Comparison of ENCODE assay signal across 11 cellular contexts in the genomic region with DNA sequence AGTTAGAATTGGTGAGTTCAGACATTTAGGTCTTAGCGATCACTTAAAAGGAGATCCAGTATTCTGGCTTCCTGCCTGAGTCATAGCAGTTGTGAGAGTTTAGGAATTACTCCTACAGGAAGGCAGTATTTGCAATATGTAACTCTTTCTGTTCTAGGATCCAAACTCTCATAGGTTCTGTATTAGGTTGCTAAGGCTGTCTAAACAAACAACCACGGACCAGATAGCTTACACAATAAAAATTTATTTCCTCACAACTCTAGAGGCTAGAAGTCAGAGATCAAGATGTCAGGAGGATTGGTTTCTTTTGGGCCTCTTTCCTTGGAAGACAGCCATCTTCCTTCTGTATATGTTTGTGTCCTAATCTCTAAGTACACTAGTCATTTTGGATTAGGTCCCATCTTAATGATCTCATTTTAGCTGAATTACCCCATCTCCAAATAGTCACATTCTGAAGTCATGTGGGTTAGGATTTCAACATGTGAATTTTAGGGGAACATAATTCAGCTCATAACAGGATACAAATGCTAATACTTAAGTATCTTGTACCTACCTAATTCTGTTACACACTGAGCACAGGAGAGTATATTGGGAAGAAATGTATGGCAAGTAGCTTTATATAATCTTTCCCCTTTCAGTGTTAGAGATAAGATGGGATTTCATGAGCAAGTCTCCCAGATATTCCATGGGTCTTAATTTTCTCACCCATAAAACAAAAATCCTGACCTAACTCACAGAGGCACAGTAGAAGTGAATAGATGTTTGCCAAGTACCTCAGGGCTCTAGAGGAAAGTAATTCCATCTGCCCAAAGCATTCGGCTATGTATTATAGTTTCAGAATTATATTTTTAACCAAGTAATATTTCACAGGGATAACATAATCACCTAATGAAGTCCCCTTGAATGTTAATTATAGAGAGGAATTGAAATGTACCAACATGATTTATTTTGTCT.
DNase-seq lines count a peak whose midpoint lies in the region; ATAC-seq and TF ChIP-seq lines count a peak whose summit lies in the region.
"Had no signal": no experiment of that assay in that cellular context is flagged by ENCODE, and none has a peak within 500 bp of the region (broad histone marks: within the 10 kb centered on the region; RNA-seq: fewer than 3 reads in every experiment).

No MANE protein-coding gene starts in this region.

- no peaks in the 10 kb centered on the region for H3K4me1 Mint-ChIP-seq in progenitor cell of endocrine pancreas (ENCODE audit: low read depth)

- H3K4me3 ChIP-seq in SK-N-SH (ENCODE audit: low read depth in 2 of 2, low read length in 1 of 2) (no peak overlapping the region), foreskin fibroblast (ENCODE audit: low read depth in 1 of 2, low read length in 2 of 2) (no peak overlapping the region), gastrocnemius medialis (no peak overlapping the region)

- peak overlapping the region; percentile 1; the same call in 1 of the 2 replicates for H3K4me2 ChIP-seq in SK-N-SH

- peak; percentile 85 to 89 for ATAC-seq in gastrocnemius medialis
- no peak for ATAC-seq in GM21619 (IDR thresholded peaks at IDR 0.05; ENCODE audit: unreplicated experiment)
- ATAC-seq in HG03139 (IDR thresholded peaks at IDR 0.05; ENCODE audit: unreplicated experiment), result no peak
- no peak for ATAC-seq in GM21360 (IDR thresholded peaks at IDR 0.05; ENCODE audit: unreplicated experiment)

- intact Hi-C loops in gastrocnemius medialis (cut with DNase I; ENCODE audit: low total_unique reads), result no loop called here

- H3K9ac ChIP-seq in SK-N-SH, result no peak overlapping the region

- H3K9me3 ChIP-seq in SK-N-SH (no peaks in the 10 kb centered on the region), gastrocnemius medialis (no peaks in the 10 kb centered on the region)
- H3K9me3 ChIP-seq: neutrophil had no signal

- H3K36me3 ChIP-seq in SK-N-SH (replicated peaks in 1 of 2; ENCODE audit: control insufficient read depth in 1 of 2, insufficient read depth in 2 of 2, low read length in 1 of 2) (no peaks in the 10 kb centered on the region), gastrocnemius medialis (no peaks in the 10 kb centered on the region)
- H3K36me3 ChIP-seq: neutrophil had no signal

- no peak for TF ChIP-seq EP300 in SK-N-SH (IDR thresholded peaks at IDR 0.05; ENCODE audit: borderline replicate concordance in 1 of 2, low read depth in 1 of 2, low read length in 1 of 2)

- no peak for TF ChIP-seq CTCF in SK-N-SH (IDR thresholded peaks at IDR 0.05)
- no peak for TF ChIP-seq CTCF in foreskin fibroblast (IDR thresholded peaks at IDR 0.05; ENCODE audit: low read depth, low read length)
- no peak for TF ChIP-seq CTCF in gastrocnemius medialis (IDR thresholded peaks at IDR 0.05 in 4 of 5, conservative IDR thresholded peaks at IDR 0.05 in 1 of 5)
- TF ChIP-seq CTCF in progenitor cell of endocrine pancreas (IDR thresholded peaks at IDR 0.05; ENCODE audit: unreplicated experiment), result no peak

- H2AFZ ChIP-seq in SK-N-SH (ENCODE audit: low read depth), result 0 out of 2 replicates have a peak overlapping the region, but pooled peaks have one; percentile 44

- no peak for TF ChIP-seq RAD21 in SK-N-SH (IDR thresholded peaks at IDR 0.05; ENCODE audit: low read length)

- H3K27me3 ChIP-seq in SK-N-SH (ENCODE audit: insufficient read depth), result no peaks in the 10 kb centered on the region
- no peaks in the 10 kb centered on the region for H3K27me3 ChIP-seq in gastrocnemius medialis
- H3K27me3 ChIP-seq: neutrophil had no signal

- H3K9me3 Mint-ChIP-seq in progenitor cell of endocrine pancreas (ENCODE audit: low read depth), result peaks cover 14% of the 10 kb centered on the region

- peak overlapping the region in 1 of 2 experiments; percentile 31; a peak in 1 of 4 replicates for H3K27ac ChIP-seq in SK-N-SH (ENCODE audit: low read depth in 2 of 2, low read length in 1 of 2)
- peak overlapping the region; percentile 53 to 72 (median 64) for H3K27ac ChIP-seq in gastrocnemius medialis
- H3K27ac ChIP-seq: neutrophil had no signal

- POLR2A ChIA-PET in SK-N-SH (lab: Yijun Ruan, JAX), result no interaction called here

- 60% methylated on average over 3 of the region's 3 CpGs for WGBS in SK-N-SH (ENCODE audit: low lambda C conversion rate)

- no peaks in the 10 kb centered on the region for H3K79me2 ChIP-seq in SK-N-SH (ENCODE audit: insufficient read depth)

- CTCF ChIA-PET in SK-N-SH (lab: Yijun Ruan, JAX), result no interaction called here

- in situ Hi-C loops in gastrocnemius medialis (cut with MboI; ENCODE audit: low sequenced_read_pairs in 4 of 4), result no loop called here

- DNase-seq in GM04503 (ENCODE audit: low read depth), result peak; percentile 99
- no peak for DNase-seq in SK-N-SH
- DNase-seq in foreskin fibroblast, result peak; percentile 98
- no peak for DNase-seq in gastrocnemius medialis
- no peak for DNase-seq in progenitor cell of endocrine pancreas (ENCODE audit: low spot score, unreplicated experiment)
- DNase-seq: activated T-cell treated with anti-CD3 and anti-CD28 coated beads, Interleukin-2, amount 50 U/mL, for 1 hour; GF-D8 had no signal

- H3F3A ChIP-seq in SK-N-SH (replicated peaks; ENCODE audit: insufficient read depth), result no peaks in the 10 kb centered on the region

- TF ChIP-seq POLR2A in gastrocnemius medialis (IDR thresholded peaks at IDR 0.05), result no peak

- H3K27me3 Mint-ChIP-seq in progenitor cell of endocrine pancreas, result no peaks in the 10 kb centered on the region

- H4K20me1 ChIP-seq in SK-N-SH (ENCODE audit: insufficient read depth), result no peaks in the 10 kb centered on the region

- H3K9me2 ChIP-seq in SK-N-SH, result no peaks in the 10 kb centered on the region

- H3K4me1 ChIP-seq in SK-N-SH (ENCODE audit: control insufficient read depth in 1 of 2, insufficient read depth in 2 of 2, low read depth in 1 of 2, low read length in 1 of 2) (no peaks in the 10 kb centered on the region), gastrocnemius medialis (no peaks in the 10 kb centered on the region)

- H3K4me3 Mint-ChIP-seq in progenitor cell of endocrine pancreas (ENCODE audit: low read depth), result no peak overlapping the region

- H3K36me3 Mint-ChIP-seq in progenitor cell of endocrine pancreas (ENCODE audit: insufficient read depth), result peaks cover under 1% of the 10 kb centered on the region

- no peak overlapping the region for H3K27ac Mint-ChIP-seq in progenitor cell of endocrine pancreas

TF ChIP-seq in SK-N-SH, 30 proteins besides CTCF, POLR2A, EP300 and RAD21:
- TF ChIP-seq SMC3 (IDR thresholded peaks at IDR 0.05; ENCODE audit: low read depth, low read length), result no peak
- TF ChIP-seq EZH2phosphoT487 (IDR thresholded peaks at IDR 0.05; ENCODE audit: borderline replicate concordance, low read depth), result no peak
- TF ChIP-seq FOSL2 (IDR thresholded peaks at IDR 0.05; ENCODE audit: borderline replicate concordance, low read depth), result no peak
- TF ChIP-seq SIN3A (IDR thresholded peaks at IDR 0.05; ENCODE audit: borderline replicate concordance, low read depth, low read length), result no peak
- no peak for TF ChIP-seq REST (IDR thresholded peaks at IDR 0.05; ENCODE audit: low read depth, low read length)
- TF ChIP-seq RFX5 (IDR thresholded peaks at IDR 0.05; ENCODE audit: low read length), result no peak
- no peak for TF ChIP-seq JUND (IDR thresholded peaks at IDR 0.05)
- no peak for TF ChIP-seq NFIC (IDR thresholded peaks at IDR 0.05; ENCODE audit: borderline replicate concordance)
TF ChIP-seq in SK-N-SH: peak in this region for 0.

Comparison
In these comparisons a context has a peak if more than half of its experiments do, and no peak if none do; other contexts are left out.
1. DNase-seq: peak in GM04503 (single experiment) and foreskin fibroblast (2 of 2); none in SK-N-SH (single experiment), gastrocnemius medialis (0 of 2) and progenitor cell of endocrine pancreas (single experiment).
2. ATAC-seq: peak in gastrocnemius medialis (2 of 2); none in GM21619 (single experiment), HG03139 (single experiment) and GM21360 (single experiment).